In the genomic region with DNA sequence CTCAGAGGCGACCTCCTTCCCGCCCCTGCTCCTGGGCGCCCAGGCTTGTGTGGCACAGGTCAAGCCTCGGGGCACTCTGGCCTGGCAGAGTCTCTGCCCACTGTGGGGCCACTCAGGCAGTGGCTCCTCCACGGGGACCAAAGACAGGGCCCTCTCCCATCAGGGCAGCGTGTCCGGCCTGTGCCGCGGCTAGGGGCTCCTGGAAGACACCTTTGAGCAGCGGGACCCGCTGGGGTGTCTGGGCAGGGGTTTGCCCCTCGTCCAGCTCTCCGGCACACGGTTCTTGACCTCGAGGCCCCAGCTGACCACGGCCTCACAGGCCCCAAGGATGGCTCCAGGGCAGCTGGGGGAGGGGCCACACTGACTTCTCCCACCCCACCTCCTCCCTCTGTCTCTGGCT, we compare ENCODE assay signal across 33 cellular contexts. TPM values are rescaled to one million over a fixed set of nuclear protein-coding genes. Genes with fewer than 3 reads are reported as not detected.
"Had no signal": no experiment of that assay in that cellular context is flagged by ENCODE, and none has a peak within 500 bp of the region (broad histone marks: within the 10 kb centered on the region; RNA-seq: fewer than 3 reads in every experiment).

No MANE protein-coding gene starts in this region.

- H3K27me3 ChIP-seq: right lobe of liver had no signal

- H3K9me3 Mint-ChIP-seq: activated CD4-positive, alpha-beta memory T cell treated with anti-CD3 and anti-CD28 coated beads, Interleukin-2, amount 10 ng/mL, durations not matched to agents 7 days and 5 days; activated CD4-positive, alpha-beta T cell treated with anti-CD3 and anti-CD28 coated beads, Interleukin-2, amount 10 ng/mL, durations not matched to agents 7 days and 5 days; activated T-cell treated with anti-CD3 and anti-CD28 coated beads, Interleukin-2, amount 50 U/mL, for 24 hours; activated T-helper 17 cell treated with anti-CD3 and anti-CD28 coated beads, Interleukin-2, amount 50 U/mL, for 72 hours; dendritic cell treated with granulocyte-macrophage colony-stimulating factor and Interleukin-4, amounts not matched to agents 40 ng/mL and 50 ng/mL, for 4 days; natural killer cell; stimulated activated effector memory CD8-positive, alpha-beta T cell treated with anti-CD3 and anti-CD28 coated beads, Interleukin-12 subunit alpha, Interleukin-12 subunit beta, amount 100 ng/mL, for 72 hours; stimulated activated naive CD8-positive, alpha-beta T cell treated with anti-CD3 and anti-CD28 coated beads, Interleukin-15, amount 100 ng/mL, for 72 hours; T-helper 1 cell treated with Interleukin-12 subunit alpha and Interleukin-12 subunit beta and Interleukin-4 antibody, amounts not matched to agents 30 μg/mL and 1 μg/mL, for 36 hours; WTC11 had no signal

- H3K36me3 Mint-ChIP-seq: natural killer cell; stimulated activated effector memory CD8-positive, alpha-beta T cell treated with anti-CD3 and anti-CD28 coated beads, Interleukin-12 subunit alpha, Interleukin-12 subunit beta, amount 100 ng/mL, for 72 hours; WTC11 had no signal

- H3K4me3 Mint-ChIP-seq: activated CD4-positive, alpha-beta memory T cell treated with anti-CD3 and anti-CD28 coated beads, Interleukin-2, amount 10 ng/mL, durations not matched to agents 7 days and 5 days; activated CD4-positive, alpha-beta T cell treated with anti-CD3 and anti-CD28 coated beads, Interleukin-2, amount 10 ng/mL, durations not matched to agents 7 days and 5 days; activated T-cell treated with anti-CD3 and anti-CD28 coated beads, Interleukin-2, amount 50 U/mL, for 24 hours; activated T-helper 17 cell treated with anti-CD3 and anti-CD28 coated beads, Interleukin-2, amount 50 U/mL, for 72 hours; dendritic cell treated with granulocyte-macrophage colony-stimulating factor and Interleukin-4, amounts not matched to agents 40 ng/mL and 50 ng/mL, for 4 days; natural killer cell; stimulated activated effector memory CD8-positive, alpha-beta T cell treated with anti-CD3 and anti-CD28 coated beads, Interleukin-12 subunit alpha, Interleukin-12 subunit beta, amount 100 ng/mL, for 72 hours; stimulated activated naive CD8-positive, alpha-beta T cell treated with anti-CD3 and anti-CD28 coated beads, Interleukin-15, amount 100 ng/mL, for 72 hours; T-helper 1 cell treated with Interleukin-12 subunit alpha and Interleukin-12 subunit beta and Interleukin-4 antibody, amounts not matched to agents 30 μg/mL and 1 μg/mL, for 36 hours; WTC11 had no signal

- H3K4me1 ChIP-seq: foreskin keratinocyte, right lobe of liver, upper lobe of right lung had no signal

- H3K27ac ChIP-seq: esophagus muscularis mucosa, foreskin keratinocyte, heart right ventricle, left ventricle myocardium inferior, right lobe of liver, tibial artery, upper lobe of right lung had no signal

- H3K27me3 Mint-ChIP-seq: activated CD4-positive, alpha-beta memory T cell treated with anti-CD3 and anti-CD28 coated beads, Interleukin-2, amount 10 ng/mL, durations not matched to agents 7 days and 5 days; activated CD4-positive, alpha-beta T cell treated with anti-CD3 and anti-CD28 coated beads, Interleukin-2, amount 10 ng/mL, durations not matched to agents 7 days and 5 days; activated T-cell treated with anti-CD3 and anti-CD28 coated beads, Interleukin-2, amount 50 U/mL, for 24 hours; activated T-helper 17 cell treated with anti-CD3 and anti-CD28 coated beads, Interleukin-2, amount 50 U/mL, for 72 hours; progenitor cell of endocrine pancreas; stimulated activated naive CD8-positive, alpha-beta T cell treated with anti-CD3 and anti-CD28 coated beads, Interleukin-15, amount 100 ng/mL, for 72 hours had no signal

- H3K4me3 ChIP-seq: heart right ventricle, lung, right lobe of liver, tibial artery, upper lobe of right lung had no signal

- H3K4me1 Mint-ChIP-seq: activated CD4-positive, alpha-beta memory T cell treated with anti-CD3 and anti-CD28 coated beads, Interleukin-2, amount 10 ng/mL, durations not matched to agents 7 days and 5 days; activated CD4-positive, alpha-beta T cell treated with anti-CD3 and anti-CD28 coated beads, Interleukin-2, amount 10 ng/mL, durations not matched to agents 7 days and 5 days; activated T-helper 17 cell treated with anti-CD3 and anti-CD28 coated beads, Interleukin-2, amount 50 U/mL, for 72 hours; natural killer cell; stimulated activated effector memory CD8-positive, alpha-beta T cell treated with anti-CD3 and anti-CD28 coated beads, Interleukin-12 subunit alpha, Interleukin-12 subunit beta, amount 100 ng/mL, for 72 hours; stimulated activated naive CD8-positive, alpha-beta T cell treated with anti-CD3 and anti-CD28 coated beads, Interleukin-15, amount 100 ng/mL, for 72 hours; WTC11 had no signal

- H3K9me3 ChIP-seq: esophagus muscularis mucosa, heart right ventricle, left ventricle myocardium inferior, right lobe of liver, tibial artery, upper lobe of right lung had no signal

- H3K27ac Mint-ChIP-seq: activated CD4-positive, alpha-beta memory T cell treated with anti-CD3 and anti-CD28 coated beads, Interleukin-2, amount 10 ng/mL, durations not matched to agents 7 days and 5 days; activated CD4-positive, alpha-beta T cell treated with anti-CD3 and anti-CD28 coated beads, Interleukin-2, amount 10 ng/mL, durations not matched to agents 7 days and 5 days; activated T-cell treated with anti-CD3 and anti-CD28 coated beads, Interleukin-2, amount 50 U/mL, for 24 hours; activated T-helper 17 cell treated with anti-CD3 and anti-CD28 coated beads, Interleukin-2, amount 50 U/mL, for 72 hours; dendritic cell treated with granulocyte-macrophage colony-stimulating factor and Interleukin-4, amounts not matched to agents 40 ng/mL and 50 ng/mL, for 4 days; natural killer cell; progenitor cell of endocrine pancreas; stimulated activated effector memory CD8-positive, alpha-beta T cell treated with anti-CD3 and anti-CD28 coated beads, Interleukin-12 subunit alpha, Interleukin-12 subunit beta, amount 100 ng/mL, for 72 hours; stimulated activated naive CD8-positive, alpha-beta T cell treated with anti-CD3 and anti-CD28 coated beads, Interleukin-15, amount 100 ng/mL, for 72 hours; T-helper 1 cell treated with Interleukin-12 subunit alpha and Interleukin-12 subunit beta and Interleukin-4 antibody, amounts not matched to agents 30 μg/mL and 1 μg/mL, for 36 hours; WTC11 had no signal

- H3K36me3 ChIP-seq: esophagus muscularis mucosa, heart right ventricle, left ventricle myocardium inferior, right lobe of liver, tibial artery, upper lobe of right lung had no signal

- ATAC-seq: stimulated activated effector memory CD8-positive, alpha-beta T cell treated with anti-CD3 and anti-CD28 coated beads, Interleukin-12 subunit alpha, Interleukin-12 subunit beta, amount 100 ng/mL, for 72 hours; stimulated activated naive CD8-positive, alpha-beta T cell treated with anti-CD3 and anti-CD28 coated beads, Interleukin-15, amount 100 ng/mL, for 72 hours had no signal

- DNase-seq: activated CD4-positive, alpha-beta memory T cell treated with anti-CD3 and anti-CD28 coated beads, Interleukin-2, amount 10 ng/mL, durations not matched to agents 7 days and 5 days; activated CD4-positive, alpha-beta T cell treated with anti-CD3 and anti-CD28 coated beads for 1 hour; activated CD4-positive, alpha-beta T cell treated with anti-CD3 and anti-CD28 coated beads, Interleukin-2, amount 10 ng/mL, durations not matched to agents 7 days and 5 days; activated CD8-positive, alpha-beta memory T cell treated with anti-CD3 and anti-CD28 coated beads, Interleukin-2, amount 50 U/mL, for 48 hours; activated gamma-delta T cell treated with Interleukin-2 at 50 U/mL for 16 hours; amniotic stem cell; central memory CD4-positive, alpha-beta T cell; effector CD4-positive, alpha-beta T cell; foreskin keratinocyte; natural killer cell; right lobe of liver; stimulated activated CD4-positive, alpha-beta T cell treated with anti-CD3 and anti-CD28 coated beads, Interleukin-12 subunit alpha, Interleukin-12 subunit beta, amount 100 ng/mL, for 4 hours; stimulated activated naive CD8-positive, alpha-beta T cell treated with anti-CD3 and anti-CD28 coated beads, Interleukin-15, amount 100 ng/mL, for 72 hours; T-helper 9 cell; tibial artery; upper lobe of right lung had no signal

RNA-seq across cellular contexts. Expression of gene SSTR5, which starts 24.7 kb away (rescaled TPM):
- total RNA-seq: activated CD4-positive, alpha-beta memory T cell treated with anti-CD3 and anti-CD28 coated beads, Interleukin-2, amount 10 ng/mL, durations not matched to agents 7 days and 5 days; activated CD4-positive, alpha-beta T cell treated with anti-CD3 and anti-CD28 coated beads, Interleukin-2, amount 10 ng/mL, durations not matched to agents 7 days and 5 days; activated T-helper 17 cell treated with anti-CD3 and anti-CD28 coated beads, Interleukin-2, amount 50 U/mL, for 72 hours; esophagus muscularis mucosa; foreskin keratinocyte; glomerular endothelial cell; kidney epithelial cell; mononuclear cell; natural killer cell; osteoblast; right lobe of liver; skeletal muscle tissue; upper lobe of right lung had no signal
- polyA plus RNA-seq: foreskin keratinocyte, lung had no signal

RNA-seq across cellular contexts. Expression of gene C1QTNF8, which starts 48.2 kb away (rescaled TPM):
- total RNA-seq: activated CD4-positive, alpha-beta memory T cell treated with anti-CD3 and anti-CD28 coated beads, Interleukin-2, amount 10 ng/mL, durations not matched to agents 7 days and 5 days; activated CD4-positive, alpha-beta T cell treated with anti-CD3 and anti-CD28 coated beads, Interleukin-2, amount 10 ng/mL, durations not matched to agents 7 days and 5 days; activated T-helper 17 cell treated with anti-CD3 and anti-CD28 coated beads, Interleukin-2, amount 50 U/mL, for 72 hours; esophagus muscularis mucosa; foreskin keratinocyte; glomerular endothelial cell; kidney epithelial cell; left ventricle myocardium inferior; mononuclear cell; natural killer cell; osteoblast; progenitor cell of endocrine pancreas; renal cortical epithelial cell; right lobe of liver; skeletal muscle tissue; upper lobe of right lung had no signal
- polyA plus RNA-seq: foreskin keratinocyte, heart right ventricle had no signal
